ENCODE assay signal across 8 cellular contexts in the genomic region with DNA sequence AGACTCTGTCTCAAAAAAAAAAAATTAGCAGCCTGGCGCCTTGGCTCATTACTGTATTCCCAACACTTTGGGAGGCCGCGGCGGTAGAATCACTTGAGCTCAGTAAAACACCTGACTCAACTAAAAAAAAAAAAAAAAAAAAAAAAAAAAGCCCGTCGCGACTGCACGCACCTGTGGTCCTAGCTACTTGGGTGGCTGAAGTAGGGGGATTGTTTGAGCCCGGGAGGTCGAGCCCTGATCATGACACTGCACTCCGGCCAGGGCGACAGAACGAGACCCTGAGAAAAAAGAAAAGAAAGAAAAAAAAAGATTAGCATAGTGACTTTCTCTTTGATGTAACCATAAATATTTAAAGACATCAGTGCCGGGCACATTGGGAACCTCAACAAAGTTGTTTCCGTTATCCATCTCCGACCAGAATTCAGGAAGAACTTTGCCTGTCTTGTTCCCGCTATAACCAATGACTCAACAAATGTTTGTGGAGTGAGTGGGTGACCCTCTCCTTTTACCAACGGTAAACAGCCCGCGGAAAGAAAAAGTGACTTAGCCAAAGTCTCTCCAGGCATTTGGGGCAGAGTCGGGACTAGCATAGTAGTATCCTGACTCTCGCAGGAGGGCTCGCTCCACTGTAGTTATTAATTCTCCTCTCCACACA. TPM values are rescaled to one million over a fixed set of nuclear protein-coding genes. Genes with fewer than 3 reads are reported as not detected.
DNase-seq lines count a peak whose midpoint lies in the region; FAIRE-seq and TF ChIP-seq lines count a peak whose summit lies in the region.

No MANE protein-coding gene starts in this region.

- H3K27me3 Mint-ChIP-seq in activated naive CD4-positive, alpha-beta T cell treated with anti-CD3 and anti-CD28 coated beads for 36 hours (ENCODE audit: low read depth): no peaks in the 10 kb centered on the region

- H3K4me3 Mint-ChIP-seq in activated naive CD4-positive, alpha-beta T cell treated with anti-CD3 and anti-CD28 coated beads for 36 hours: peak overlapping the region; percentile 98

- H3K4me3 ChIP-seq in H7 (ENCODE audit: insufficient read depth, low read depth, low read length) (peak overlapping the region; percentile 73), LNCaP clone FGC (ENCODE audit: low read depth, low read length) (peak overlapping the region; percentile 94), rectal smooth muscle tissue (ENCODE audit: low read length) (peak overlapping the region; percentile 96)

- peaks cover 42% of the 10 kb centered on the region for H3K4me1 Mint-ChIP-seq in activated naive CD4-positive, alpha-beta T cell treated with anti-CD3 and anti-CD28 coated beads for 36 hours (ENCODE audit: low read depth)

- CTCF ChIA-PET in activated naive CD4-positive, alpha-beta T cell treated with anti-CD3 and anti-CD28 coated beads for 36 hours (lab: Charles Lee): interaction anchor here (0.6 to 3.7 kb wide), 5 partner anchors 23 to 268 kb away, joined by 3 to 19 read pairs (median 4); no protein-coding TSS in a partner anchor

- peak overlapping the region; percentile 89 for H3K27ac ChIP-seq in rectal smooth muscle tissue (ENCODE audit: low read depth, low read length)

- no peak for DNase-seq in GM12891 (ENCODE audit: insufficient read length, low spot score)
- DNase-seq in H7: no peak
- DNase-seq in LNCaP clone FGC (ENCODE audit: low read depth): no peak
- no peak for DNase-seq in activated naive CD4-positive, alpha-beta T cell treated with anti-CD3 and anti-CD28 coated beads for 36 hours
- DNase-seq in cardiac septum (ENCODE audit: low spot score): peak; percentile 41
- DNase-seq in NCI-H82 (lab: John Stamatoyannopoulos, UW): no peak
- DNase-seq in NOMO-1 treated with dmso at 0.1 percent for 144 hours (lab: John Stamatoyannopoulos, UW; ENCODE audit: unreplicated experiment): no peak

- peaks cover 9% of the 10 kb centered on the region for H3K36me3 Mint-ChIP-seq in activated naive CD4-positive, alpha-beta T cell treated with anti-CD3 and anti-CD28 coated beads for 36 hours (ENCODE audit: low read depth)

- no peaks in the 10 kb centered on the region for H3K27me3 ChIP-seq in H7 (ENCODE audit: control insufficient read depth, insufficient read depth, low read length)
- no peaks in the 10 kb centered on the region for H3K27me3 ChIP-seq in rectal smooth muscle tissue (ENCODE audit: control insufficient read depth, insufficient read depth, low read length)

- H3K9ac ChIP-seq in rectal smooth muscle tissue (ENCODE audit: low read length): peak overlapping the region; percentile 53

- peak; percentile 43 for FAIRE-seq in GM12891 (lab: Jason Lieb, UNC)

- no peaks in the 10 kb centered on the region for H3K9me3 Mint-ChIP-seq in activated naive CD4-positive, alpha-beta T cell treated with anti-CD3 and anti-CD28 coated beads for 36 hours

- intact Hi-C loops in activated naive CD4-positive, alpha-beta T cell treated with anti-CD3 and anti-CD28 coated beads for 36 hours (cut with micrococcal nuclease): loop anchor here (1.0 to 10.0 kb wide), 7 partner anchors 37 to 1389 kb away; a partner anchor contains a TSS
- intact Hi-C loops in cardiac septum (cut with DNase I): loop anchor here (1.0 to 10.0 kb wide), 2 partner anchors 36 to 191 kb away; no protein-coding TSS in a partner anchor

- peaks cover 3% of the 10 kb centered on the region for H3K4me1 ChIP-seq in rectal smooth muscle tissue (ENCODE audit: control insufficient read depth, insufficient read depth, low read length)

- TF ChIP-seq POLR2A in GM12891 (IDR thresholded peaks at IDR 0.05; ENCODE audit: low read depth, low read length): no peak

- H3K36me3 ChIP-seq in H7 (replicated peaks; ENCODE audit: control insufficient read depth, insufficient read depth, low read length): peaks cover 9% of the 10 kb centered on the region
- peaks cover 5% of the 10 kb centered on the region for H3K36me3 ChIP-seq in rectal smooth muscle tissue (ENCODE audit: control insufficient read depth, insufficient read depth, low read length)

- TF ChIP-seq CTCF in LNCaP clone FGC (IDR thresholded peaks at IDR 0.05; ENCODE audit: control insufficient read depth, extremely low read depth, insufficient read depth): no peak

- peak overlapping the region; percentile 85 for H3K27ac Mint-ChIP-seq in activated naive CD4-positive, alpha-beta T cell treated with anti-CD3 and anti-CD28 coated beads for 36 hours

TF ChIP-seq in GM12891, 5 proteins besides CTCF, POLR2A, EP300 and RAD21:
- no peak for TF ChIP-seq PAX5 (IDR thresholded peaks at IDR 0.05; ENCODE audit: insufficient read depth, low read length, severe bottlenecking)
- no peak for TF ChIP-seq TAF1 (IDR thresholded peaks at IDR 0.05; ENCODE audit: low read depth, low read length)
- no peak for TF ChIP-seq POU2F2 (IDR thresholded peaks at IDR 0.05; ENCODE audit: low read depth, low read length)
- no peak for TF ChIP-seq SPI1 (IDR thresholded peaks at IDR 0.05; ENCODE audit: low read depth, low read length)

RNA-seq across cellular contexts. Expression of a gene that starts 0.6 kb away (rescaled TPM):
- polyA plus RNA-seq in GM12891 (2012; ENCODE audit: low read depth, missing spikeins): 49.0 TPM
- 14.1 and 25.0 TPM in 2 replicates for total RNA-seq in H7 (2014; rRNA removed; shearing (Covaris generic))
- 10 to 100 TPM; 52.3 to 59.5 TPM for total RNA-seq in activated naive CD4-positive, alpha-beta T cell treated with anti-CD3 and anti-CD28 coated beads for 36 hours
- 21.7 TPM for total RNA-seq in cardiac septum

RNA-seq across cellular contexts. Expression of a gene that starts 36.9 kb away (rescaled TPM):
- 145 TPM for polyA plus RNA-seq in GM12891 (2012; ENCODE audit: low read depth, missing spikeins)
- 68.2 and 77.4 TPM in 2 replicates for total RNA-seq in H7 (2014; rRNA removed; shearing (Covaris generic))
- total RNA-seq in activated naive CD4-positive, alpha-beta T cell treated with anti-CD3 and anti-CD28 coated beads for 36 hours: 100 to 1,000 TPM; 109 to 111 TPM
- 58.9 TPM for total RNA-seq in cardiac septum
